ENCODE assay signal across 9 cellular contexts in genomic region chr3:132522353-132522752, GRCh38.
A peak's percentile ranks its signal among the peaks of the same experiment; 100 is the strongest.
DNase-seq lines count a peak whose midpoint lies in the region; ATAC-seq, FAIRE-seq and TF ChIP-seq lines count a peak whose summit lies in the region.
"Had no signal": no experiment of that assay in that cellular context is flagged by ENCODE, and none has a peak within 500 bp of the region (broad histone marks: within the 10 kb centered on the region; RNA-seq: fewer than 3 reads in every experiment).

No MANE protein-coding gene starts in this region.

- no peak for FAIRE-seq in H54 (lab: Jason Lieb, UNC)

- H3K27ac ChIP-seq in caudate nucleus (ENCODE audit: low read depth, low read length), result peak overlapping the region; percentile 60

- no peak for TF ChIP-seq POLR2A in H54 (IDR thresholded peaks at IDR 0.05; ENCODE audit: low read depth, low read length)

- DNase-seq in caudate nucleus (lab: John Stamatoyannopoulos, UW) (no peak), HuH-7 (ENCODE audit: low spot score) (no peak), H54 (ENCODE audit: insufficient read length, low spot score) (no peak)
- DNase-seq in stimulated activated CD4-positive, alpha-beta T cell treated with anti-CD3 and anti-CD28 coated beads, Interleukin-1b, Interleukin-23, amount 100 ng/mL, for 48 hours, result no peak
- DNase-seq: activated B cell treated with CpG ODN at 0.5 μM for 24 hours, IMR-90 had no signal

- ATAC-seq in GM18868 (IDR thresholded peaks at IDR 0.05; ENCODE audit: unreplicated experiment) (peak; percentile 97), GM21390 (IDR thresholded peaks at IDR 0.05; ENCODE audit: unreplicated experiment) (peak; percentile 98), HG03095 (IDR thresholded peaks at IDR 0.05; ENCODE audit: unreplicated experiment) (peak; percentile 87)
